ENCODE assay signal across 17 cellular contexts in the genomic region with DNA sequence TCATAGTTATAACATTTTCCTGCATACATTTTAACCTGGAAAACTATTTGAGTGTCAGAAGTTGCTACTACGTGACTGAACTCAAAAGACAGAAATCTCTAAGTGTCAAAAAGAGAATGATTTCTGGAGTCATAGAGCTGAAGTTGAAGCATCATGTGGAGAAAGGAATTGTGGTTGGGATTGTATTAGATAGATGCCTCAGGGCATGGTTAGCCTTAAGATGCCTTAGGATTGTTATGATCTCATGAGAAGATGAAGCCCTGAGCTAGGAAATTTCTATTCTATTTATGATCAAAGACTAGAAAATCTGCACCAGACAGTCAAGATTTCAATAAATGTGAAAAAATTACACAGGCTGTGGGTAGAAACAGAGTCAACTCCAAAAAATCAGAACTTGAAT. TPM values are rescaled to one million over a fixed set of nuclear protein-coding genes. Genes with fewer than 3 reads are reported as not detected.
DNase-seq lines count a peak whose midpoint lies in the region; ATAC-seq, FAIRE-seq and TF ChIP-seq lines count a peak whose summit lies in the region.
"Had no signal": no experiment of that assay in that cellular context is flagged by ENCODE, and none has a peak within 500 bp of the region (broad histone marks: within the 10 kb centered on the region; RNA-seq: fewer than 3 reads in every experiment).

No MANE protein-coding gene starts in this region.

- H3F3A ChIP-seq in GM23248 (ENCODE audit: insufficient read depth), result peaks cover 15% of the 10 kb centered on the region

- H3K4me3 Mint-ChIP-seq in dendritic cell treated with granulocyte-macrophage colony-stimulating factor and Interleukin-4, amounts not matched to agents 40 ng/mL and 50 ng/mL, for 4 days, result no peak overlapping the region
- H3K4me3 Mint-ChIP-seq in endothelial cell (ENCODE audit: unreplicated experiment), result no peak overlapping the region
- H3K4me3 Mint-ChIP-seq: CD4-positive, CD25-positive, alpha-beta regulatory T cell had no signal

- intact Hi-C loops in dendritic cell treated with granulocyte-macrophage colony-stimulating factor and Interleukin-4, amounts not matched to agents 40 ng/mL and 50 ng/mL, for 4 days (cut with micrococcal nuclease), result no loop called here

- H3K4me1 Mint-ChIP-seq in dendritic cell treated with granulocyte-macrophage colony-stimulating factor and Interleukin-4, amounts not matched to agents 40 ng/mL and 50 ng/mL, for 4 days (ENCODE audit: low read depth), result peaks cover 40% of the 10 kb centered on the region
- no peaks in the 10 kb centered on the region for H3K4me1 Mint-ChIP-seq in endothelial cell (ENCODE audit: unreplicated experiment)
- H3K4me1 Mint-ChIP-seq: CD4-positive, CD25-positive, alpha-beta regulatory T cell had no signal

- no peak for ATAC-seq in GM19452 (IDR thresholded peaks at IDR 0.05; ENCODE audit: unreplicated experiment)
- ATAC-seq: HCT116 had no signal

- H3K4me2 ChIP-seq in GM23248 (ENCODE audit: unreplicated experiment), result peak overlapping the region; percentile 60
- H3K4me2 ChIP-seq in keratinocyte (ENCODE audit: control insufficient read depth, extremely low read depth, insufficient read depth, low read depth, low read length), result peak overlapping the region; percentile 80

- H3K9me3 ChIP-seq in GM23248 (ENCODE audit: low read depth) (no peaks in the 10 kb centered on the region), keratinocyte (ENCODE audit: control insufficient read depth, low read depth, low read length) (no peaks in the 10 kb centered on the region)

- FAIRE-seq in keratinocyte (lab: Jason Lieb, UNC), result peak; percentile 73
- FAIRE-seq: GM19239 had no signal

- H3K27me3 ChIP-seq in GM23248 (replicated peaks; ENCODE audit: insufficient read depth) (no peaks in the 10 kb centered on the region), keratinocyte (ENCODE audit: control insufficient read depth, extremely low read depth, insufficient read depth, low read length) (no peaks in the 10 kb centered on the region)

- H4K20me1 ChIP-seq in GM23248 (ENCODE audit: insufficient read depth), result no peaks in the 10 kb centered on the region
- no peaks in the 10 kb centered on the region for H4K20me1 ChIP-seq in keratinocyte (ENCODE audit: control insufficient read depth, extremely low read depth, insufficient read depth, low read length)

- WGBS in GM23248 (ENCODE audit: low coverage in 1 of 2, low lambda C conversion rate in 2 of 2, missing lambda C conversion rate in 2 of 2), 2 experiments, result 100% methylated on average over 1 of the region's 1 CpG

- peak overlapping the region; percentile 64 for H3K27ac Mint-ChIP-seq in dendritic cell treated with granulocyte-macrophage colony-stimulating factor and Interleukin-4, amounts not matched to agents 40 ng/mL and 50 ng/mL, for 4 days
- H3K27ac Mint-ChIP-seq in endothelial cell (ENCODE audit: unreplicated experiment), result no peak overlapping the region

- dilution Hi-C loops in keratinocyte (cut with MboI; ENCODE audit: extremely low pct_ligation_motif_present, low sequenced_read_pairs), result no loop called here

- H3K9me2 ChIP-seq in GM23248 (ENCODE audit: insufficient read depth), result no peaks in the 10 kb centered on the region

- peak overlapping the region; percentile 45 for H3K27ac ChIP-seq in GM23248
- peak overlapping the region; percentile 82 for H3K27ac ChIP-seq in keratinocyte (ENCODE audit: control insufficient read depth, insufficient read depth, low read length)

- DNase-seq in GM23248 (peak; percentile 65), RPMI7951 (ENCODE audit: low read depth) (peak; percentile 82), keratinocyte (ENCODE audit: low read depth, low spot score) (no peak), endothelial cell (ENCODE audit: low spot score) (no peak), dermis blood vessel endothelial cell (no peak)
- DNase-seq: ACHN; CD4-positive, CD25-positive, alpha-beta regulatory T cell; KBM-7; NCI-H1436 treated with DMSO at 0.1 percent for 48 hours; NCI-H2081 treated with DMSO at 0.1 percent for 48 hours; NCI-H2227 treated with DMSO at 0.1 percent for 48 hours; NCI-H524 treated with DMSO at 0.1 percent for 48 hours; SIG-M5 had no signal

- in situ Hi-C loops in GM23248 (cut with MboI), result no loop called here

- no peaks in the 10 kb centered on the region for H3K36me3 ChIP-seq in GM23248 (ENCODE audit: low read depth)
- H3K36me3 ChIP-seq in keratinocyte (ENCODE audit: control insufficient read depth in 2 of 2, extremely low read depth in 1 of 2, insufficient read depth in 2 of 2, low read length in 2 of 2), result no peaks in the 10 kb centered on the region

- H3K4me1 ChIP-seq in GM23248 (ENCODE audit: insufficient read depth), result peaks cover 15% of the 10 kb centered on the region
- peaks cover 23% of the 10 kb centered on the region for H3K4me1 ChIP-seq in keratinocyte (ENCODE audit: control insufficient read depth, extremely low read depth, insufficient read depth, low read length)

- no peaks in the 10 kb centered on the region for H3K36me3 Mint-ChIP-seq in dendritic cell treated with granulocyte-macrophage colony-stimulating factor and Interleukin-4, amounts not matched to agents 40 ng/mL and 50 ng/mL, for 4 days (ENCODE audit: low read depth)
- no peaks in the 10 kb centered on the region for H3K36me3 Mint-ChIP-seq in endothelial cell (ENCODE audit: low read depth, unreplicated experiment)
- H3K36me3 Mint-ChIP-seq: CD4-positive, CD25-positive, alpha-beta regulatory T cell had no signal

- H3K4me3 ChIP-seq in GM23248 (no peak overlapping the region), keratinocyte (ENCODE audit: control insufficient read depth in 2 of 3, extremely low read depth in 1 of 3, insufficient read depth in 2 of 3, low read depth in 1 of 3, low read length in 3 of 3) (no peak overlapping the region)

- H3K79me2 ChIP-seq in GM23248 (ENCODE audit: insufficient read depth), result no peaks in the 10 kb centered on the region
- H3K79me2 ChIP-seq in keratinocyte (ENCODE audit: control insufficient read depth, insufficient read depth, low read length), result no peaks in the 10 kb centered on the region

- H2AFZ ChIP-seq in GM23248, result peak overlapping the region; percentile 61
- H2AFZ ChIP-seq in keratinocyte (ENCODE audit: control insufficient read depth, low read length), result no peak overlapping the region

- H3K9me3 Mint-ChIP-seq in dendritic cell treated with granulocyte-macrophage colony-stimulating factor and Interleukin-4, amounts not matched to agents 40 ng/mL and 50 ng/mL, for 4 days, result no peaks in the 10 kb centered on the region
- no peaks in the 10 kb centered on the region for H3K9me3 Mint-ChIP-seq in endothelial cell (ENCODE audit: unreplicated experiment)
- H3K9me3 Mint-ChIP-seq: CD4-positive, CD25-positive, alpha-beta regulatory T cell had no signal

- H3K9ac ChIP-seq in GM23248, result no peak overlapping the region
- no peak overlapping the region for H3K9ac ChIP-seq in keratinocyte (ENCODE audit: control insufficient read depth, extremely low read depth, insufficient read depth, low read length)

- H3K27me3 Mint-ChIP-seq in dendritic cell treated with granulocyte-macrophage colony-stimulating factor and Interleukin-4, amounts not matched to agents 40 ng/mL and 50 ng/mL, for 4 days, result no peaks in the 10 kb centered on the region
- H3K27me3 Mint-ChIP-seq in endothelial cell (ENCODE audit: unreplicated experiment), result no peaks in the 10 kb centered on the region
- H3K27me3 Mint-ChIP-seq: CD4-positive, CD25-positive, alpha-beta regulatory T cell had no signal

- H3K9me1 ChIP-seq in keratinocyte (ENCODE audit: control insufficient read depth, extremely low read depth, insufficient read depth, low read length), result no peaks in the 10 kb centered on the region

- no peak for TF ChIP-seq CTCF in keratinocyte (optimal IDR thresholded peaks at IDR 0.05 in 1 of 3, IDR thresholded peaks at IDR 0.05 in 1 of 3, conservative IDR thresholded peaks at IDR 0.05 in 1 of 3; ENCODE audit: extremely low read depth in 1 of 3, insufficient read depth in 2 of 3, low read length in 3 of 3)
- TF ChIP-seq CTCF in endothelial cell (IDR thresholded peaks at IDR 0.05; ENCODE audit: unreplicated experiment), result no peak

RNA-seq across cellular contexts. Expression of gene EPGN, which starts 20.2 kb away (rescaled TPM):
- 0.86 TPM in 1 of 2 replicates, not detected in the other for total RNA-seq in GM23248 (2014; rRNA removed; shearing (Covaris generic))
- polyA plus RNA-seq in GM23248 (2016; fragmentation: Nextera tagmentation; extraction: Ambion mirVana) (0.46 TPM in 1 of 2 replicates, not detected in the other), keratinocyte (212 to 506 TPM (median 330 TPM) in 3 replicates)
- 0.59 and 0.72 TPM in 2 replicates for total RNA-seq in RPMI7951 (2014; rRNA removed; shearing (Covaris generic))
- polyA plus RNA-seq in keratinocyte (2011; ENCODE audit: low read depth), result 78.9 TPM
- 255 and 468 TPM in 2 replicates for polyA plus RNA-seq in keratinocyte (2011; cell fraction: cytosol; rRNA removed)
- 510 and 522 TPM in 2 replicates for polyA plus RNA-seq in keratinocyte (2011; cell fraction: nucleus; rRNA removed)
- 163 and 164 TPM in 2 replicates for polyA plus RNA-seq in keratinocyte (2012; ENCODE audit: low replicate concordance)
- 143 to 411 TPM (median 318 TPM) in 3 replicates for polyA minus RNA-seq in keratinocyte
- 253 TPM for polyA minus RNA-seq in keratinocyte (2011; cell fraction: cytosol; rRNA and poly(A)+ RNA removed)
- 338 and 667 TPM in 2 replicates for polyA minus RNA-seq in keratinocyte (2011; cell fraction: nucleus; rRNA and poly(A)+ RNA removed)
- total RNA-seq in endothelial cell (ENCODE audit: unreplicated experiment) (not detected), dermis blood vessel endothelial cell (0.09 and 0.17 TPM in 2 replicates)
- polyA plus RNA-seq: CD4-positive, CD25-positive, alpha-beta regulatory T cell had no signal

RNA-seq across cellular contexts. Expression of gene EREG, which starts 36.4 kb away (rescaled TPM):
- 4.2 and 4.4 TPM in 2 replicates for total RNA-seq in GM23248 (2014; rRNA removed; shearing (Covaris generic))
- 1.6 and 1.8 TPM in 2 replicates for polyA plus RNA-seq in GM23248 (2016; fragmentation: Nextera tagmentation; extraction: Ambion mirVana)
- 46.3 TPM in 2 replicates for total RNA-seq in RPMI7951 (2014; rRNA removed; shearing (Covaris generic))
- 19.9 to 38.7 TPM (median 29.2 TPM) in 3 replicates for polyA plus RNA-seq in keratinocyte
- polyA plus RNA-seq in keratinocyte (2011; ENCODE audit: low read depth), result 12.5 TPM
- 13.9 and 23.6 TPM in 2 replicates for polyA plus RNA-seq in keratinocyte (2011; cell fraction: cytosol; rRNA removed)
- polyA plus RNA-seq in keratinocyte (2011; cell fraction: nucleus; rRNA removed), result 57.1 and 57.5 TPM in 2 replicates
- 19.2 and 21.3 TPM in 2 replicates for polyA plus RNA-seq in keratinocyte (2012; ENCODE audit: low replicate concordance)
- polyA minus RNA-seq in keratinocyte, result 13.3 to 33.3 TPM (median 18.3 TPM) in 3 replicates
- polyA minus RNA-seq in keratinocyte (2011; cell fraction: cytosol; rRNA and poly(A)+ RNA removed), result 31.1 TPM
- 45.7 and 84.9 TPM in 2 replicates for polyA minus RNA-seq in keratinocyte (2011; cell fraction: nucleus; rRNA and poly(A)+ RNA removed)
- not detected for total RNA-seq in endothelial cell (ENCODE audit: unreplicated experiment)
- under 0.01 TPM in 2 replicates for total RNA-seq in dermis blood vessel endothelial cell
- polyA plus RNA-seq: CD4-positive, CD25-positive, alpha-beta regulatory T cell had no signal

Comparison
In these comparisons a context has a peak if more than half of its experiments do, and no peak if none do; other contexts are left out.
1. DNase-seq: peak in GM23248 (single experiment) and RPMI7951 (single experiment); none in keratinocyte (single experiment), endothelial cell (single experiment) and dermis blood vessel endothelial cell (single experiment).